Comparison of ENCODE assay signal across 1 cellular context in the genomic region with DNA sequence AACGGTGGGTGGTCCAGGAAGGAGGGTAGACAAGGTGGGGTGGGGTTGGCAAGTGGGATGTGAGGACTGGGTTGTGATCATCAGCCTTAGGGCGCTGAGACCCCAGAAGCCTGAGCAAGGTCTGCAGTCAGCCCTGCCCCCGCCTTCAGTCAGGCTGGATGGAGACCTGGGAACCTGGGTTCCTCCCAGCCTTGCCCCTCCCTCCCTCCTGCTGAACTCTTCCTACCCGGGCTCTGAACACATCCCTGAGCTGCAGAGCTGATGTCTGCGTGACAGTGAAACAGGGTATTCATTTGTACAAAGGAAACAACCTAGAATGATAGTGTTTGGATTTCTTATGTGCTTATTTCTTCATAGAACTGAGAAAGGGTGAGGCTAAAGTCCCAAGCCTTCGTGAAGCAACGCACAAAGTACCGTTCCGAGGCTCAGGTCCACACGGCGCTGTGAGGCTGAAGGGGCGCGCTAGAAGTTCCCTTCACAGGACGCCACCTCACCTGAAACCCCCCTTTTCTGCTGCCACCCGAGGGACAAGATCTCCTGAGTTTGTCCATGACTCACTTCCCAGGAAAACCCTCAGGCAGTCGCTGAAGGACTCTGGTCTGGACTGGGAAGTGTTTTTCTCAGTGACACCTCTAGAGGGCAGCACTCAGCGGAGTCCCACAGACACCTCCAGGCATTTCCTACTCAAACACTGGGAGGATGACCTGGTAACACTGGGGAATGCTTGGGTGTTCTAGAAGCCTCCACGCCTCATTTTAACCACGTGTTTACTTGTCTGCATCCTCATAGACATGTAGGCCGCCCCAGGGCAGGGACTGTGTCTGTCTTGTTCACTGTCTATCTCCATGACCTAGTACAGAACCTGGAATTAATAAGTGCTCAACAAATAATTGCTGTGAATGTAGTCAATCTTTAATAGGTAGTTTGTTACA.
TF ChIP-seq lines count a peak whose summit lies in the region.

No MANE protein-coding gene starts in this region.

TF ChIP-seq in HepG2, 621 proteins besides CTCF, POLR2A, EP300 and RAD21 (continued from another document and continues in another):
- TF ChIP-seq, protein P1, sequence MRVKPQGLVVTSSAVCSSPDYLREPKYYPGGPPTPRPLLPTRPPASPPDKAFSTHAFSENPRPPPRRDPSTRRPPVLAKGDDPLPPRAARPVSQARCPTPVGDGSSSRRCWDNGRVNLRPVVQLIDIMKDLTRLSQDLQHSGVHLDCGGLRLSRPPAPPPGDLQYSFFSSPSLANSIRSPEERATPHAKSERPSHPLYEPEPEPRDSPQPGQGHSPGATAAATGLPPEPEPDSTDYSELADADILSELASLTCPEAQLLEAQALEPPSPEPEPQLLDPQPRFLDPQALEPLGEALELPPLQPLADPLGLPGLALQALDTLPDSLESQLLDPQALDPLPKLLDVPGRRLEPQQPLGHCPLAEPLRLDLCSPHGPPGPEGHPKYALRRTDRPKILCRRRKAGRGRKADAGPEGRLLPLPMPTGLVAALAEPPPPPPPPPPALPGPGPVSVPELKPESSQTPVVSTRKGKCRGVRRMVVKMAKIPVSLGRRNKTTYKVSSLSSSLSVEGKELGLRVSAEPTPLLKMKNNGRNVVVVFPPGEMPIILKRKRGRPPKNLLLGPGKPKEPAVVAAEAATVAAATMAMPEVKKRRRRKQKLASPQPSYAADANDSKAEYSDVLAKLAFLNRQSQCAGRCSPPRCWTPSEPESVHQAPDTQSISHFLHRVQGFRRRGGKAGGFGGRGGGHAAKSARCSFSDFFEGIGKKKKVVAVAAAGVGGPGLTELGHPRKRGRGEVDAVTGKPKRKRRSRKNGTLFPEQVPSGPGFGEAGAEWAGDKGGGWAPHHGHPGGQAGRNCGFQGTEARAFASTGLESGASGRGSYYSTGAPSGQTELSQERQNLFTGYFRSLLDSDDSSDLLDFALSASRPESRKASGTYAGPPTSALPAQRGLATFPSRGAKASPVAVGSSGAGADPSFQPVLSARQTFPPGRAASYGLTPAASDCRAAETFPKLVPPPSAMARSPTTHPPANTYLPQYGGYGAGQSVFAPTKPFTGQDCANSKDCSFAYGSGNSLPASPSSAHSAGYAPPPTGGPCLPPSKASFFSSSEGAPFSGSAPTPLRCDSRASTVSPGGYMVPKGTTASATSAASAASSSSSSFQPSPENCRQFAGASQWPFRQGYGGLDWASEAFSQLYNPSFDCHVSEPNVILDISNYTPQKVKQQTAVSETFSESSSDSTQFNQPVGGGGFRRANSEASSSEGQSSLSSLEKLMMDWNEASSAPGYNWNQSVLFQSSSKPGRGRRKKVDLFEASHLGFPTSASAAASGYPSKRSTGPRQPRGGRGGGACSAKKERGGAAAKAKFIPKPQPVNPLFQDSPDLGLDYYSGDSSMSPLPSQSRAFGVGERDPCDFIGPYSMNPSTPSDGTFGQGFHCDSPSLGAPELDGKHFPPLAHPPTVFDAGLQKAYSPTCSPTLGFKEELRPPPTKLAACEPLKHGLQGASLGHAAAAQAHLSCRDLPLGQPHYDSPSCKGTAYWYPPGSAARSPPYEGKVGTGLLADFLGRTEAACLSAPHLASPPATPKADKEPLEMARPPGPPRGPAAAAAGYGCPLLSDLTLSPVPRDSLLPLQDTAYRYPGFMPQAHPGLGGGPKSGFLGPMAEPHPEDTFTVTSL (CRISPR knock-in tag; IDR thresholded peaks at IDR 0.05; ENCODE audit: borderline replicate concordance): peak; percentile 63; the same call in 1 of the 2 replicates
- no peak for TF ChIP-seq XBP1 (CRISPR knock-in tag; IDR thresholded peaks at IDR 0.05)
- TF ChIP-seq SRSF1 (optimal IDR thresholded peaks at IDR 0.05; ENCODE audit: low read depth, low read length): no peak
- no peak for TF ChIP-seq ZNF510 (CRISPR knock-in tag; IDR thresholded peaks at IDR 0.05; ENCODE audit: low read depth)
- TF ChIP-seq SKI (IDR thresholded peaks at IDR 0.05; ENCODE audit: partially characterized antibody): no peak
- TF ChIP-seq ZNF816 (CRISPR knock-in tag; IDR thresholded peaks at IDR 0.05; ENCODE audit: borderline replicate concordance): peak; percentile 41; the same call in 1 of the 2 replicates
- peak; percentile 78 for TF ChIP-seq TFDP2 (CRISPR knock-in tag; IDR thresholded peaks at IDR 0.05)
- peak; percentile 68; the same call in 1 of the 2 replicates for TF ChIP-seq POGZ (CRISPR knock-in tag; IDR thresholded peaks at IDR 0.05)
- no peak for TF ChIP-seq SNRNP70 (IDR thresholded peaks at IDR 0.05; ENCODE audit: low read depth, low read length)
- TF ChIP-seq MIER2 (CRISPR knock-in tag; IDR thresholded peaks at IDR 0.05): peak; percentile 62; the same call in 1 of the 2 replicates
- TF ChIP-seq CHD4 (IDR thresholded peaks at IDR 0.05; ENCODE audit: borderline replicate concordance, low read length): no peak
- no peak for TF ChIP-seq RARG (CRISPR knock-in tag; IDR thresholded peaks at IDR 0.05; ENCODE audit: low read depth)
- no peak for TF ChIP-seq CSRNP1 (CRISPR knock-in tag; IDR thresholded peaks at IDR 0.05)
- TF ChIP-seq MAFF (IDR thresholded peaks at IDR 0.05; ENCODE audit: low read depth, low read length): no peak
- no peak for TF ChIP-seq SATB2 (CRISPR knock-in tag; IDR thresholded peaks at IDR 0.05)
- TF ChIP-seq NONO (IDR thresholded peaks at IDR 0.05): no peak
- TF ChIP-seq NONO (CRISPR knock-in tag; conservative IDR thresholded peaks at IDR 0.05): no peak
- no peak for TF ChIP-seq PHF8 (CRISPR knock-in tag; IDR thresholded peaks at IDR 0.05)
- TF ChIP-seq, protein P2, sequence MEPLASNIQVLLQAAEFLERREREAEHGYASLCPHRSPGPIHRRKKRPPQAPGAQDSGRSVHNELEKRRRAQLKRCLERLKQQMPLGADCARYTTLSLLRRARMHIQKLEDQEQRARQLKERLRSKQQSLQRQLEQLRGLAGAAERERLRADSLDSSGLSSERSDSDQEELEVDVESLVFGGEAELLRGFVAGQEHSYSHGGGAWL (CRISPR knock-in tag; IDR thresholded peaks at IDR 0.05): no peak
- TF ChIP-seq ZNF839 (CRISPR knock-in tag; IDR thresholded peaks at IDR 0.05; ENCODE audit: borderline replicate concordance): no peak
- peak; percentile 61; the same call in 1 of the 2 replicates for TF ChIP-seq ELF3 (CRISPR knock-in tag; IDR thresholded peaks at IDR 0.05)
- TF ChIP-seq SP5 (CRISPR knock-in tag; IDR thresholded peaks at IDR 0.05; ENCODE audit: borderline replicate concordance, low read depth): no peak
- no peak for TF ChIP-seq ZNF704 (CRISPR knock-in tag; IDR thresholded peaks at IDR 0.05; ENCODE audit: borderline replicate concordance)
- TF ChIP-seq MED1 (CRISPR knock-in tag; IDR thresholded peaks at IDR 0.05): peak; percentile 25; the same call in 1 of the 2 replicates
- peak; percentile 80 for TF ChIP-seq ZNF792 (CRISPR knock-in tag; IDR thresholded peaks at IDR 0.05)
- TF ChIP-seq NCOA1 (CRISPR knock-in tag; IDR thresholded peaks at IDR 0.05): no peak
- TF ChIP-seq MXI1 (IDR thresholded peaks at IDR 0.05; ENCODE audit: borderline replicate concordance, low read depth, low read length): no peak
- peak; percentile 85 for TF ChIP-seq FOSL2 (CRISPR knock-in tag; IDR thresholded peaks at IDR 0.05)
- no peak for TF ChIP-seq PCBP1 (IDR thresholded peaks at IDR 0.05; ENCODE audit: borderline replicate concordance, low read depth, low read length)
- TF ChIP-seq ARNTL (CRISPR knock-in tag; IDR thresholded peaks at IDR 0.05): no peak
- TF ChIP-seq, protein P3, sequence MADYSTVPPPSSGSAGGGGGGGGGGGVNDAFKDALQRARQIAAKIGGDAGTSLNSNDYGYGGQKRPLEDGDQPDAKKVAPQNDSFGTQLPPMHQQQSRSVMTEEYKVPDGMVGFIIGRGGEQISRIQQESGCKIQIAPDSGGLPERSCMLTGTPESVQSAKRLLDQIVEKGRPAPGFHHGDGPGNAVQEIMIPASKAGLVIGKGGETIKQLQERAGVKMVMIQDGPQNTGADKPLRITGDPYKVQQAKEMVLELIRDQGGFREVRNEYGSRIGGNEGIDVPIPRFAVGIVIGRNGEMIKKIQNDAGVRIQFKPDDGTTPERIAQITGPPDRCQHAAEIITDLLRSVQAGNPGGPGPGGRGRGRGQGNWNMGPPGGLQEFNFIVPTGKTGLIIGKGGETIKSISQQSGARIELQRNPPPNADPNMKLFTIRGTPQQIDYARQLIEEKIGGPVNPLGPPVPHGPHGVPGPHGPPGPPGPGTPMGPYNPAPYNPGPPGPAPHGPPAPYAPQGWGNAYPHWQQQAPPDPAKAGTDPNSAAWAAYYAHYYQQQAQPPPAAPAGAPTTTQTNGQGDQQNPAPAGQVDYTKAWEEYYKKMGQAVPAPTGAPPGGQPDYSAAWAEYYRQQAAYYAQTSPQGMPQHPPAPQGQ (CRISPR knock-in tag; IDR thresholded peaks at IDR 0.05; ENCODE audit: borderline replicate concordance): no peak
- TF ChIP-seq SAFB2 (CRISPR knock-in tag; IDR thresholded peaks at IDR 0.05; ENCODE audit: borderline replicate concordance, low read depth): no peak
- TF ChIP-seq ZFP36 (IDR thresholded peaks at IDR 0.05; ENCODE audit: borderline replicate concordance, low read depth, low read length, partially characterized antibody): no peak
- TF ChIP-seq CBX1 (IDR thresholded peaks at IDR 0.05; ENCODE audit: low read depth): no peak
- no peak for TF ChIP-seq SRY (CRISPR knock-in tag; IDR thresholded peaks at IDR 0.05)
- no peak; the same call in 1 of the 2 replicates for TF ChIP-seq TFE3 (CRISPR knock-in tag; IDR thresholded peaks at IDR 0.05)
- TF ChIP-seq ZSCAN20 (CRISPR knock-in tag; IDR thresholded peaks at IDR 0.05; ENCODE audit: borderline replicate concordance): no peak
- TF ChIP-seq KAT8 (CRISPR knock-in tag; IDR thresholded peaks at IDR 0.05): 0 out of 2 replicates have a peak, but pooled peaks have one; percentile 58
- peak; percentile 44 for TF ChIP-seq HNF4A (CRISPR knock-in tag; IDR thresholded peaks at IDR 0.05)
- TF ChIP-seq ZSCAN30 (CRISPR knock-in tag; IDR thresholded peaks at IDR 0.05): no peak
- no peak for TF ChIP-seq NFIB (CRISPR knock-in tag; IDR thresholded peaks at IDR 0.05; ENCODE audit: borderline replicate concordance)
- TF ChIP-seq ZNF205 (CRISPR knock-in tag; IDR thresholded peaks at IDR 0.05): no peak
- no peak for TF ChIP-seq CENPX (CRISPR knock-in tag; IDR thresholded peaks at IDR 0.05)
- TF ChIP-seq JUND (CRISPR knock-in tag; IDR thresholded peaks at IDR 0.05): 0 out of 2 replicates have a peak, but pooled peaks have one; percentile 27
- no peak for TF ChIP-seq SP4 (CRISPR knock-in tag; IDR thresholded peaks at IDR 0.05)
- no peak for TF ChIP-seq NR3C1 (CRISPR knock-in tag; IDR thresholded peaks at IDR 0.05)
